Comparison of ENCODE assay signal across 15 cellular contexts in the genomic region with DNA sequence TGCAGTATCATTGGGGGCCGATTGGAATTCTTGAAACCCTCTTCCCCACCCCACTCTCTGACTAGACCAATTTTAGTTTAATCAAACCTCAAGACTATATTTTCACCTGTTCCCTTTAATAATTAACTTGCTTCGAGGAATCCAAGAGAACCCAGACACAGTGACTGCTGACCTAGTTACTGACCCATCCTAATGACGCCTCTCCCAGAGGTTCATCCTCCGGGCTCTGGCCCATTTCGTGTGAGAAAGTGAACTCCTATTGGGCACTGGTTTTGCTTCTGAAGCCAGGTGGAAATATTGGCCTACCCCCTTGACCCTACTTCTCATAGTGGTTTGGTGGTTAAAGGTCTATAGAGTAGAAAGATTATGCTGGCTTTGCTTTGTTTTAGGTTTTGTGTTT.
"Had no signal": no experiment of that assay in that cellular context is flagged by ENCODE, and none has a peak within 500 bp of the region (broad histone marks: within the 10 kb centered on the region; RNA-seq: fewer than 3 reads in every experiment).

No MANE protein-coding gene starts in this region.

- H3K4me2 ChIP-seq: smooth muscle cell had no signal

- H3K27ac ChIP-seq: adrenal gland, gastrocnemius medialis, left lung, neutrophil, tibial nerve, vagina had no signal

- DNase-seq: activated CD4-positive, alpha-beta T cell treated with anti-CD3 and anti-CD28 coated beads, Interleukin-2, amount 10 ng/mL, durations not matched to agents 24 days and 14 days; activated naive CD4-positive, alpha-beta T cell treated with anti-CD3 and anti-CD28 coated beads, Interleukin-2, amount 10 ng/mL, durations not matched to agents 7 days and 5 days; adrenal gland; effector memory CD4-positive, alpha-beta T cell; gastrocnemius medialis; hippocampal formation; left lung had no signal

- H3K27me3 ChIP-seq: adrenal gland, gastrocnemius medialis, left lung, neutrophil, tibial nerve, vagina had no signal

- H3K36me3 Mint-ChIP-seq: activated naive CD4-positive, alpha-beta T cell treated with anti-CD3 and anti-CD28 coated beads, Interleukin-2, amount 10 ng/mL, durations not matched to agents 7 days and 5 days; stimulated activated memory B cell treated with anti-CD40 and anti-IgM and Interleukin-4, amounts not matched to agents 10 μg/mL and 1 μg/mL and 100 μg/mL, for 72 hours had no signal

- H3K9me3 ChIP-seq: adrenal gland, gastrocnemius medialis, left lung, neutrophil, tibial nerve, vagina had no signal

- ATAC-seq: gastrocnemius medialis; left lung; stimulated activated memory B cell treated with anti-CD40 and anti-IgM and Interleukin-4, amounts not matched to agents 10 μg/mL and 1 μg/mL and 100 μg/mL, for 72 hours; WTC11 had no signal

- H3K4me3 Mint-ChIP-seq: activated CD4-positive, alpha-beta T cell treated with anti-CD3 and anti-CD28 coated beads, Interleukin-2, amount 10 ng/mL, durations not matched to agents 24 days and 14 days; activated naive CD4-positive, alpha-beta T cell treated with anti-CD3 and anti-CD28 coated beads, Interleukin-2, amount 10 ng/mL, durations not matched to agents 7 days and 5 days; central memory CD8-positive, alpha-beta T cell; stimulated activated memory B cell treated with anti-CD40 and anti-IgM and Interleukin-4, amounts not matched to agents 10 μg/mL and 1 μg/mL and 100 μg/mL, for 72 hours; T-helper 1 cell treated with Interleukin-12 subunit alpha and Interleukin-12 subunit beta and Interleukin-4 antibody, amounts not matched to agents 30 μg/mL and 1 μg/mL, for 36 hours; WTC11 had no signal

- H3K36me3 ChIP-seq: adrenal gland, gastrocnemius medialis, left lung, neutrophil, tibial nerve, vagina had no signal

- H3K4me1 Mint-ChIP-seq: central memory CD8-positive, alpha-beta T cell; stimulated activated memory B cell treated with anti-CD40 and anti-IgM and Interleukin-4, amounts not matched to agents 10 μg/mL and 1 μg/mL and 100 μg/mL, for 72 hours had no signal

- H3K9me3 Mint-ChIP-seq: activated CD4-positive, alpha-beta T cell treated with anti-CD3 and anti-CD28 coated beads, Interleukin-2, amount 10 ng/mL, durations not matched to agents 24 days and 14 days; activated naive CD4-positive, alpha-beta T cell treated with anti-CD3 and anti-CD28 coated beads, Interleukin-2, amount 10 ng/mL, durations not matched to agents 7 days and 5 days; central memory CD8-positive, alpha-beta T cell; T-helper 1 cell treated with Interleukin-12 subunit alpha and Interleukin-12 subunit beta and Interleukin-4 antibody, amounts not matched to agents 30 μg/mL and 1 μg/mL, for 36 hours had no signal

- H3K27ac Mint-ChIP-seq: activated CD4-positive, alpha-beta T cell treated with anti-CD3 and anti-CD28 coated beads, Interleukin-2, amount 10 ng/mL, durations not matched to agents 24 days and 14 days; activated naive CD4-positive, alpha-beta T cell treated with anti-CD3 and anti-CD28 coated beads, Interleukin-2, amount 10 ng/mL, durations not matched to agents 7 days and 5 days; stimulated activated memory B cell treated with anti-CD40 and anti-IgM and Interleukin-4, amounts not matched to agents 10 μg/mL and 1 μg/mL and 100 μg/mL, for 72 hours; T-helper 1 cell treated with Interleukin-12 subunit alpha and Interleukin-12 subunit beta and Interleukin-4 antibody, amounts not matched to agents 30 μg/mL and 1 μg/mL, for 36 hours; WTC11 had no signal

- H3K4me3 ChIP-seq: adrenal gland, gastrocnemius medialis, left lung, smooth muscle cell, tibial nerve, vagina had no signal
